In the genomic region with DNA sequence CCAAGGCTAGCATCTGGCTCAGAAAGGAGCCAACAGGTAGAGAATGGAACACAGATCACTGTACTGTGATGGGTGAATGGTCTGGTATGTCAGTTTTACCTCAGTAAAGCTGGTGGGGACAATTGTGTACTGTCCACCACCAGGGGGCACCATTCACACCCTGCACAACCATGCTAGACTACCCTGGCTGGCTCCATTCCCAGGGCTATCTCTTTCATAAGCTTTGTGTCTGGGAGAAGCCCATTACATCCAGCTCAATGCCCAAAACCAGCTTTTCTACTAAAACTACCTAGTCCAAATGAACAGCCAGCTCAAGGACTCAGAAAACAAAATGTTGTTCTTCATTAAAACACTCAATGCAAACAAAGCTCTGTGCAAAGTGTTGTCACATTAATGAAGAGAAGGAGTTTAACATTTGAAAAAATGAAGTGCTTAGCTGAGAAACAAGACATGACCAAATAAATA, we compare ENCODE assay signal across 8 cellular contexts.
DNase-seq lines count a peak whose midpoint lies in the region; ATAC-seq and TF ChIP-seq lines count a peak whose summit lies in the region.

No MANE protein-coding gene starts in this region.

- no peak overlapping the region for H3K27ac Mint-ChIP-seq in activated naive CD8-positive, alpha-beta T cell treated with anti-CD3 and anti-CD28 coated beads, Interleukin-2, amount 50 U/mL, for 24 hours

- no peak overlapping the region for H3K4me3 Mint-ChIP-seq in activated naive CD8-positive, alpha-beta T cell treated with anti-CD3 and anti-CD28 coated beads, Interleukin-2, amount 50 U/mL, for 24 hours

- no peaks in the 10 kb centered on the region for H3K9me3 Mint-ChIP-seq in activated naive CD8-positive, alpha-beta T cell treated with anti-CD3 and anti-CD28 coated beads, Interleukin-2, amount 50 U/mL, for 24 hours

- no peaks in the 10 kb centered on the region for H3K4me1 Mint-ChIP-seq in activated naive CD8-positive, alpha-beta T cell treated with anti-CD3 and anti-CD28 coated beads, Interleukin-2, amount 50 U/mL, for 24 hours

- no peaks in the 10 kb centered on the region for H3K27me3 ChIP-seq in left ventricle myocardium inferior (ENCODE audit: low read depth)

- peaks cover 3% of the 10 kb centered on the region for H3K27me3 Mint-ChIP-seq in activated naive CD8-positive, alpha-beta T cell treated with anti-CD3 and anti-CD28 coated beads, Interleukin-2, amount 50 U/mL, for 24 hours

- intact Hi-C loops in left ventricle myocardium inferior (cut with micrococcal nuclease), result loop anchor here (5.0 to 10.0 kb wide), 2 partner anchors 63 to 250 kb away; partner anchors contain the start of gene RASAL2

- TF ChIP-seq CTCF in left ventricle myocardium inferior (IDR thresholded peaks at IDR 0.05; ENCODE audit: borderline replicate concordance), result peak; percentile 90

- no peaks in the 10 kb centered on the region for H3K9me3 ChIP-seq in left ventricle myocardium inferior (replicated peaks)

- DNase-seq in DMS53 treated with DMSO at 0.1 percent for 48 hours (lab: John Stamatoyannopoulos, UW; ENCODE audit: unreplicated experiment) (peak; percentile 76), NCI-H345 (lab: John Stamatoyannopoulos, UW) (peak; percentile 78), left ventricle myocardium inferior (peak; percentile 84), pulmonary artery endothelial cell (ENCODE audit: low read depth, low spot score) (peak; percentile 74)
- peak; percentile 32 for DNase-seq in activated naive CD8-positive, alpha-beta T cell treated with anti-CD3 and anti-CD28 coated beads, Interleukin-2, amount 50 U/mL, for 24 hours
- no peak for DNase-seq in stimulated activated naive CD4-positive, alpha-beta T cell treated with Interleukin-2 at 50 U/mL for 16 hours (lab: John Stamatoyannopoulos, UW)

- no peaks in the 10 kb centered on the region for H3K36me3 Mint-ChIP-seq in activated naive CD8-positive, alpha-beta T cell treated with anti-CD3 and anti-CD28 coated beads, Interleukin-2, amount 50 U/mL, for 24 hours (ENCODE audit: low read depth)

- no peaks in the 10 kb centered on the region for H3K36me3 ChIP-seq in left ventricle myocardium inferior

- peak overlapping the region; percentile 95 for H3K27ac ChIP-seq in left ventricle myocardium inferior (replicated peaks)

- H3K4me3 ChIP-seq in left ventricle myocardium inferior, result no peak overlapping the region

- H3K4me1 ChIP-seq in left ventricle myocardium inferior, result peaks cover 86% of the 10 kb centered on the region

- ATAC-seq in GM19395 (IDR thresholded peaks at IDR 0.05; ENCODE audit: unreplicated experiment) (peak; percentile 95), HG03354 (IDR thresholded peaks at IDR 0.05; ENCODE audit: poor library complexity, severe bottlenecking, unreplicated experiment) (peak; percentile 96)
- ATAC-seq in activated naive CD8-positive, alpha-beta T cell treated with anti-CD3 and anti-CD28 coated beads, Interleukin-2, amount 50 U/mL, for 24 hours, result no peak
